2 cellular contexts compared by ENCODE assay signal in the genomic region with DNA sequence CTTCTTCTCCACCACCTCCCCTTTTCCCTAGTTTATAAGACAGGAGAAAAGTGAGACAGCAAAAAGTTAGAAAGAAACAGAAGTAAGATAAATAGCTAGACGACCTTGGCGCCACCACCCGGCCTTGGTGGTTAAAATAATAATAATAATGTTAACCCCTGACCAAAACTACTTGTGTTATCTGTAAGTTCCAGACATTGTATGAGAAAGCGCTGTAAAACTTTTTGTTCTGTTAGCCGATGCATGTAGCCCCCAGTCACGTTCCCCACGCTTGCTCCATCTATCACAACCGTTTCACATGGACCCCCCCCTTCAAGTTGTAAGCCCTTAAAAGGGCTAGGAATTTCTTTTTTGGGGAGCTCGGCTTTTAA.
TF ChIP-seq lines count a peak whose summit lies in the region.

No MANE protein-coding gene starts in this region.

TF ChIP-seq in K562, 482 proteins besides CTCF, POLR2A, EP300 and RAD21 (continues in another document):
- TF ChIP-seq ZNF695 (CRISPR knock-in tag; IDR thresholded peaks at IDR 0.05) (no peak), PYGO2 (tag; IDR thresholded peaks at IDR 0.05) (no peak), DIDO1 (tag; IDR thresholded peaks at IDR 0.05; ENCODE audit: low read depth) (no peak), PHB2 (IDR thresholded peaks at IDR 0.05; ENCODE audit: low read depth) (no peak), CBX1 (IDR thresholded peaks at IDR 0.05; ENCODE audit: low read depth) (no peak), PPARD (CRISPR knock-in tag; IDR thresholded peaks at IDR 0.05) (no peak), NONO (IDR thresholded peaks at IDR 0.05; ENCODE audit: low read depth in 2 of 2, low read length in 1 of 2) (0 out of 4 replicates have a peak, but pooled peaks of 1 of the 2 experiments have one; percentile 10), RNF219 (CRISPR knock-in tag; IDR thresholded peaks at IDR 0.05) (no peak), HDAC2 (IDR thresholded peaks at IDR 0.05) (0 out of 2 replicates have a peak, but pooled peaks have one; percentile 17), POLR2H (tag; IDR thresholded peaks at IDR 0.05; ENCODE audit: low read depth) (peak; percentile 63; the same call in 1 of the 2 replicates), ZNF583 (CRISPR knock-in tag; IDR thresholded peaks at IDR 0.05) (no peak), SIN3B (IDR thresholded peaks at IDR 0.05; ENCODE audit: low read depth) (no peak), NR2C1 (IDR thresholded peaks at IDR 0.05) (no peak), NR2C1 (tag; IDR thresholded peaks at IDR 0.05) (no peak), SNIP1 (IDR thresholded peaks at IDR 0.05; ENCODE audit: low read depth) (no peak), ZBTB17 (CRISPR knock-in tag; IDR thresholded peaks at IDR 0.05) (no peak), CC2D1A (IDR thresholded peaks at IDR 0.05) (no peak), XRCC5 (IDR thresholded peaks at IDR 0.05; ENCODE audit: low read depth, low read length) (no peak)
- TF ChIP-seq, protein P1, sequence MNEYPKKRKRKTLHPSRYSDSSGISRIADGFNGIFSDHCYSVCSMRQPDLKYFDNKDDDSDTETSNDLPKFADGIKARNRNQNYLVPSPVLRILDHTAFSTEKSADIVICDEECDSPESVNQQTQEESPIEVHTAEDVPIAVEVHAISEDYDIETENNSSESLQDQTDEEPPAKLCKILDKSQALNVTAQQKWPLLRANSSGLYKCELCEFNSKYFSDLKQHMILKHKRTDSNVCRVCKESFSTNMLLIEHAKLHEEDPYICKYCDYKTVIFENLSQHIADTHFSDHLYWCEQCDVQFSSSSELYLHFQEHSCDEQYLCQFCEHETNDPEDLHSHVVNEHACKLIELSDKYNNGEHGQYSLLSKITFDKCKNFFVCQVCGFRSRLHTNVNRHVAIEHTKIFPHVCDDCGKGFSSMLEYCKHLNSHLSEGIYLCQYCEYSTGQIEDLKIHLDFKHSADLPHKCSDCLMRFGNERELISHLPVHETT (CRISPR knock-in tag; conservative IDR thresholded peaks at IDR 0.05 in 1 of 2, IDR thresholded peaks at IDR 0.05 in 1 of 2) = peak in 1 of 2 experiments; percentile 44; a peak in 1 of 4 replicates
- TF ChIP-seq, protein P2, sequence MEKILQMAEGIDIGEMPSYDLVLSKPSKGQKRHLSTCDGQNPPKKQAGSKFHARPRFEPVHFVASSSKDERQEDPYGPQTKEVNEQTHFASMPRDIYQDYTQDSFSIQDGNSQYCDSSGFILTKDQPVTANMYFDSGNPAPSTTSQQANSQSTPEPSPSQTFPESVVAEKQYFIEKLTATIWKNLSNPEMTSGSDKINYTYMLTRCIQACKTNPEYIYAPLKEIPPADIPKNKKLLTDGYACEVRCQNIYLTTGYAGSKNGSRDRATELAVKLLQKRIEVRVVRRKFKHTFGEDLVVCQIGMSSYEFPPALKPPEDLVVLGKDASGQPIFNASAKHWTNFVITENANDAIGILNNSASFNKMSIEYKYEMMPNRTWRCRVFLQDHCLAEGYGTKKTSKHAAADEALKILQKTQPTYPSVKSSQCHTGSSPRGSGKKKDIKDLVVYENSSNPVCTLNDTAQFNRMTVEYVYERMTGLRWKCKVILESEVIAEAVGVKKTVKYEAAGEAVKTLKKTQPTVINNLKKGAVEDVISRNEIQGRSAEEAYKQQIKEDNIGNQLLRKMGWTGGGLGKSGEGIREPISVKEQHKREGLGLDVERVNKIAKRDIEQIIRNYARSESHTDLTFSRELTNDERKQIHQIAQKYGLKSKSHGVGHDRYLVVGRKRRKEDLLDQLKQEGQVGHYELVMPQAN (IDR thresholded peaks at IDR 0.05; ENCODE audit: borderline replicate concordance) = no peak
- TF ChIP-seq, protein P3, sequence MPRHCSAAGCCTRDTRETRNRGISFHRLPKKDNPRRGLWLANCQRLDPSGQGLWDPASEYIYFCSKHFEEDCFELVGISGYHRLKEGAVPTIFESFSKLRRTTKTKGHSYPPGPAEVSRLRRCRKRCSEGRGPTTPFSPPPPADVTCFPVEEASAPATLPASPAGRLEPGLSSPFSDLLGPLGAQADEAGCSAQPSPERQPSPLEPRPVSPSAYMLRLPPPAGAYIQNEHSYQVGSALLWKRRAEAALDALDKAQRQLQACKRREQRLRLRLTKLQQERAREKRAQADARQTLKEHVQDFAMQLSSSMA (CRISPR knock-in tag; IDR thresholded peaks at IDR 0.05) = no peak
- TF ChIP-seq, protein P4, sequence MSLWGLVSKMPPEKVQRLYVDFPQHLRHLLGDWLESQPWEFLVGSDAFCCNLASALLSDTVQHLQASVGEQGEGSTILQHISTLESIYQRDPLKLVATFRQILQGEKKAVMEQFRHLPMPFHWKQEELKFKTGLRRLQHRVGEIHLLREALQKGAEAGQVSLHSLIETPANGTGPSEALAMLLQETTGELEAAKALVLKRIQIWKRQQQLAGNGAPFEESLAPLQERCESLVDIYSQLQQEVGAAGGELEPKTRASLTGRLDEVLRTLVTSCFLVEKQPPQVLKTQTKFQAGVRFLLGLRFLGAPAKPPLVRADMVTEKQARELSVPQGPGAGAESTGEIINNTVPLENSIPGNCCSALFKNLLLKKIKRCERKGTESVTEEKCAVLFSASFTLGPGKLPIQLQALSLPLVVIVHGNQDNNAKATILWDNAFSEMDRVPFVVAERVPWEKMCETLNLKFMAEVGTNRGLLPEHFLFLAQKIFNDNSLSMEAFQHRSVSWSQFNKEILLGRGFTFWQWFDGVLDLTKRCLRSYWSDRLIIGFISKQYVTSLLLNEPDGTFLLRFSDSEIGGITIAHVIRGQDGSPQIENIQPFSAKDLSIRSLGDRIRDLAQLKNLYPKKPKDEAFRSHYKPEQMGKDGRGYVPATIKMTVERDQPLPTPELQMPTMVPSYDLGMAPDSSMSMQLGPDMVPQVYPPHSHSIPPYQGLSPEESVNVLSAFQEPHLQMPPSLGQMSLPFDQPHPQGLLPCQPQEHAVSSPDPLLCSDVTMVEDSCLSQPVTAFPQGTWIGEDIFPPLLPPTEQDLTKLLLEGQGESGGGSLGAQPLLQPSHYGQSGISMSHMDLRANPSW (CRISPR knock-in tag; IDR thresholded peaks at IDR 0.05) = no peak

TF ChIP-seq in neural cell, 6 proteins besides CTCF, POLR2A, EP300 and RAD21:
- TF ChIP-seq EZH2 (IDR thresholded peaks at IDR 0.05; ENCODE audit: borderline replicate concordance, insufficient read depth, low read length, poor library complexity, severe bottlenecking) = no peak
- TF ChIP-seq SMC3 (conservative IDR thresholded peaks at IDR 0.05; ENCODE audit: poor library complexity) = no peak
- TF ChIP-seq POLR2AphosphoS5 (IDR thresholded peaks at IDR 0.05) = no peak
- no peak for TF ChIP-seq TAF1 (IDR thresholded peaks at IDR 0.05; ENCODE audit: low read depth)
- TF ChIP-seq, protein P5, sequence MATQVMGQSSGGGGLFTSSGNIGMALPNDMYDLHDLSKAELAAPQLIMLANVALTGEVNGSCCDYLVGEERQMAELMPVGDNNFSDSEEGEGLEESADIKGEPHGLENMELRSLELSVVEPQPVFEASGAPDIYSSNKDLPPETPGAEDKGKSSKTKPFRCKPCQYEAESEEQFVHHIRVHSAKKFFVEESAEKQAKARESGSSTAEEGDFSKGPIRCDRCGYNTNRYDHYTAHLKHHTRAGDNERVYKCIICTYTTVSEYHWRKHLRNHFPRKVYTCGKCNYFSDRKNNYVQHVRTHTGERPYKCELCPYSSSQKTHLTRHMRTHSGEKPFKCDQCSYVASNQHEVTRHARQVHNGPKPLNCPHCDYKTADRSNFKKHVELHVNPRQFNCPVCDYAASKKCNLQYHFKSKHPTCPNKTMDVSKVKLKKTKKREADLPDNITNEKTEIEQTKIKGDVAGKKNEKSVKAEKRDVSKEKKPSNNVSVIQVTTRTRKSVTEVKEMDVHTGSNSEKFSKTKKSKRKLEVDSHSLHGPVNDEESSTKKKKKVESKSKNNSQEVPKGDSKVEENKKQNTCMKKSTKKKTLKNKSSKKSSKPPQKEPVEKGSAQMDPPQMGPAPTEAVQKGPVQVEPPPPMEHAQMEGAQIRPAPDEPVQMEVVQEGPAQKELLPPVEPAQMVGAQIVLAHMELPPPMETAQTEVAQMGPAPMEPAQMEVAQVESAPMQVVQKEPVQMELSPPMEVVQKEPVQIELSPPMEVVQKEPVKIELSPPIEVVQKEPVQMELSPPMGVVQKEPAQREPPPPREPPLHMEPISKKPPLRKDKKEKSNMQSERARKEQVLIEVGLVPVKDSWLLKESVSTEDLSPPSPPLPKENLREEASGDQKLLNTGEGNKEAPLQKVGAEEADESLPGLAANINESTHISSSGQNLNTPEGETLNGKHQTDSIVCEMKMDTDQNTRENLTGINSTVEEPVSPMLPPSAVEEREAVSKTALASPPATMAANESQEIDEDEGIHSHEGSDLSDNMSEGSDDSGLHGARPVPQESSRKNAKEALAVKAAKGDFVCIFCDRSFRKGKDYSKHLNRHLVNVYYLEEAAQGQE (IDR thresholded peaks at IDR 0.05; ENCODE audit: borderline replicate concordance) = no peak
- no peak for TF ChIP-seq MXI1 (conservative IDR thresholded peaks at IDR 0.05; ENCODE audit: poor library complexity, severe bottlenecking)
